In genomic region chr16:48608871-48609452, GRCh38 we compare ENCODE assay signal across 8 cellular contexts. TPM values are rescaled to one million over a fixed set of nuclear protein-coding genes. Genes with fewer than 3 reads are reported as not detected.
A peak's percentile ranks its signal among the peaks of the same experiment; 100 is the strongest.
DNase-seq lines count a peak whose midpoint lies in the region; ATAC-seq and TF ChIP-seq lines count a peak whose summit lies in the region.

No MANE protein-coding gene starts in this region.

- H3K4me1 ChIP-seq in SJCRH30: peaks cover 5% of the 10 kb centered on the region; the same call in 1 of the 2 replicates
- H3K4me1 ChIP-seq in gastrocnemius medialis: peaks cover 39 to 45% of the 10 kb centered on the region in 2 donors

- H3K4me3 ChIP-seq in GM12865 (ENCODE audit: low read depth, low read length) (peak overlapping the region; percentile 92), SJCRH30 (peak overlapping the region; percentile 99), fibroblast of villous mesenchyme (ENCODE audit: low read depth, low read length) (peak overlapping the region; percentile 75), gastrocnemius medialis (peak overlapping the region; percentile 73 to 94 (median 82))

- DNase-seq in GM12865 (ENCODE audit: low read depth) (no peak), SJCRH30 (peak in 1 of 2 experiments; percentile 63), fibroblast of villous mesenchyme (ENCODE audit: low read depth) (no peak), gastrocnemius medialis (no peak), islet precursor cell (no peak), anterior cingulate cortex (lab: John Stamatoyannopoulos, UW) (no peak), GM13977 (ENCODE audit: low spot score) (no peak)

- in situ Hi-C loops in gastrocnemius medialis (cut with MboI; ENCODE audit: low sequenced_read_pairs in 4 of 4) (no loop called here), GM13977 (cut with MboI; ENCODE audit: low pct_unique_long_range_greater_than_20kb, low sequenced_read_pairs, unreplicated experiment) (no loop called here)

- TF ChIP-seq POLR2A in gastrocnemius medialis (IDR thresholded peaks at IDR 0.05): peak in 1 of 2 donors; percentile 17

- H3K27ac ChIP-seq in SJCRH30 (peak overlapping the region; percentile 70), gastrocnemius medialis (peak overlapping the region; percentile 88 to 93 (median 92))

- no peak for ATAC-seq in gastrocnemius medialis
- no peak for ATAC-seq in GM19351 (IDR thresholded peaks at IDR 0.05; ENCODE audit: unreplicated experiment)

- H3K27me3 ChIP-seq in SJCRH30 (no peaks in the 10 kb centered on the region), gastrocnemius medialis (no peaks in the 10 kb centered on the region)

- TF ChIP-seq CTCF in GM12865 (IDR thresholded peaks at IDR 0.05; ENCODE audit: insufficient read depth, low read depth, low read length, missing control alignments) (no peak), fibroblast of villous mesenchyme (IDR thresholded peaks at IDR 0.05; ENCODE audit: insufficient read depth, low read depth, low read length) (no peak), gastrocnemius medialis (IDR thresholded peaks at IDR 0.05 in 4 of 5, conservative IDR thresholded peaks at IDR 0.05 in 1 of 5) (no peak), GM13977 (IDR thresholded peaks at IDR 0.05; ENCODE audit: extremely low read depth, insufficient read depth, missing control alignments) (no peak)

- intact Hi-C loops in gastrocnemius medialis (cut with DNase I; ENCODE audit: low total_unique reads): loop anchor here (2.0 to 5.0 kb wide), 2 partner anchors 50 to 367 kb away; partner anchors contain the start of gene LONP2

- H3K36me3 ChIP-seq in SJCRH30: peaks cover 7% of the 10 kb centered on the region
- no peaks in the 10 kb centered on the region for H3K36me3 ChIP-seq in gastrocnemius medialis

- H3K9me3 ChIP-seq in SJCRH30 (replicated peaks): no peaks in the 10 kb centered on the region
- no peaks in the 10 kb centered on the region for H3K9me3 ChIP-seq in gastrocnemius medialis

RNA-seq across cellular contexts. Expression of gene N4BP1, which starts 1.0 kb away (rescaled TPM):
- 34.3 and 37.6 TPM in 2 replicates for total RNA-seq in SJCRH30 (2014; rRNA removed; shearing (Covaris generic))
- 19.6 and 35.4 TPM in 2 replicates for total RNA-seq in fibroblast of villous mesenchyme
- 10 to 100 TPM; 11.2 to 22.0 (median 16.6) TPM for total RNA-seq in gastrocnemius medialis
